In the genomic region with DNA sequence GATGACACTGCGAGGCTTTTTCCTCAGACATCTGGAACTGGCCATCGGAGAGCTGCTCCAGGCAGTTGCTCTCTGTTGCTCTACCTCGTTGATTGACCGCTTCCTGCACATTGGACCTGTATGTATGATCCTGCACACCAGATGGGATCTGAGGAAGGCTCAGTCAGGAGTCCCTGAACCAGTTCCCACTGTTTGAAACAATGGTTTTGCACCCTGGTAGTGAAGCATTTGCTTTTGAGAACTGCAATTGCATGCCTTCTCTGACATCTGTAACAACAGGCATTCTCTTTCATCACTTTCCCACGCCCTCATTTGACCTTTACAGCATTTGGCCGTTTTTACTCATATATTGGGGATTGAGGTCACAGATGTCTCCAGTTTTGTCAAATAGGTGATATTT, we compare ENCODE assay signal across 11 cellular contexts.
DNase-seq lines count a peak whose midpoint lies in the region; ATAC-seq, FAIRE-seq and TF ChIP-seq lines count a peak whose summit lies in the region.
"Had no signal": no experiment of that assay in that cellular context is flagged by ENCODE, and none has a peak within 500 bp of the region (broad histone marks: within the 10 kb centered on the region; RNA-seq: fewer than 3 reads in every experiment).

No MANE protein-coding gene starts in this region.

- H3K4me2 ChIP-seq in HepG2 (ENCODE audit: low read depth, low read length): no peak overlapping the region
- H3K4me2 ChIP-seq: smooth muscle cell had no signal

- H3K9ac ChIP-seq in HepG2 (ENCODE audit: insufficient read depth, low read depth, low read length): no peak overlapping the region

- in situ Hi-C loops in HepG2 (cut with HindIII; ENCODE audit: extremely low pct_ligation_motif_present, low pct_unique_long_range_greater_than_20kb): no loop called here

- FAIRE-seq in HepG2 (lab: Jason Lieb, UNC): peak; percentile 47

- H3K27me3 ChIP-seq in HepG2 (ENCODE audit: control insufficient read depth in 1 of 2, insufficient read depth in 2 of 2, low read length in 2 of 2) (no peaks in the 10 kb centered on the region), right lobe of liver (no peaks in the 10 kb centered on the region), SJSA1 (replicated peaks) (no peaks in the 10 kb centered on the region)

- H3K79me2 ChIP-seq in HepG2 (ENCODE audit: insufficient read depth, low read length): peaks cover 50% of the 10 kb centered on the region

- H3K27ac ChIP-seq in HepG2 (ENCODE audit: extremely low read length, insufficient read depth, low read length) (peak overlapping the region; percentile 56), right lobe of liver (no peak overlapping the region), SJSA1 (peak overlapping the region; percentile 46; the same call in 1 of the 2 replicates), substantia nigra (ENCODE audit: low read depth, low read length, poor library complexity, severe bottlenecking) (peak overlapping the region; percentile 28)

- H4K20me1 ChIP-seq in HepG2 (ENCODE audit: insufficient read depth, low read length): no peaks in the 10 kb centered on the region

- peaks cover 84% of the 10 kb centered on the region for H3K4me1 ChIP-seq in HepG2 (ENCODE audit: insufficient read depth, low read length)
- H3K4me1 ChIP-seq in right lobe of liver: peaks cover 0 to 31% (median 14%) of the 10 kb centered on the region in 4 donors
- H3K4me1 ChIP-seq in SJSA1 (replicated peaks): peaks cover 67% of the 10 kb centered on the region

- TF ChIP-seq POLR2A in HepG2 (IDR thresholded peaks at IDR 0.05; ENCODE audit: insufficient read depth in 1 of 2, low read depth in 2 of 2, low read length in 2 of 2) (no peak), right lobe of liver (IDR thresholded peaks at IDR 0.05) (no peak)

- ATAC-seq in HepG2: no peak
- no peak for ATAC-seq in right lobe of liver
- ATAC-seq in GM21723 (IDR thresholded peaks at IDR 0.05; ENCODE audit: unreplicated experiment): no peak
- ATAC-seq in GM19395 (IDR thresholded peaks at IDR 0.05; ENCODE audit: unreplicated experiment): no peak

- H3K4me3 ChIP-seq in HepG2 (replicated peaks in 1 of 3; ENCODE audit: insufficient read depth in 1 of 3, low read depth in 2 of 3, low read length in 3 of 3): no peak overlapping the region
- no peak overlapping the region for H3K4me3 ChIP-seq in right lobe of liver
- H3K4me3 ChIP-seq in SJSA1: no peak overlapping the region
- H3K4me3 ChIP-seq: smooth muscle cell had no signal

- POLR2A ChIA-PET in HepG2 (lab: Yijun Ruan, JAX): no interaction called here

- no peak for TF ChIP-seq EP300 in HepG2 (IDR thresholded peaks at IDR 0.05; ENCODE audit: low read depth in 2 of 2, low read length in 2 of 2)
- no peak for TF ChIP-seq EP300 in HepG2 (CRISPR knock-in tag; IDR thresholded peaks at IDR 0.05; ENCODE audit: borderline replicate concordance)

- H3K9me3 ChIP-seq in HepG2 (ENCODE audit: low read length) (no peaks in the 10 kb centered on the region), right lobe of liver (no peaks in the 10 kb centered on the region), SJSA1 (replicated peaks) (no peaks in the 10 kb centered on the region)

- CTCF ChIA-PET in HepG2 (lab: Yijun Ruan, JAX; ENCODE audit: low intra/inter-chr PET ratio, low total read pairs): no interaction called here

- peaks cover 0 to 3% of the 10 kb centered on the region in 2 experiments; a peak in 2 of 5 replicates for H3K36me3 ChIP-seq in HepG2 (replicated peaks in 1 of 2; ENCODE audit: control insufficient read depth in 1 of 2, insufficient read depth in 2 of 2, low read length in 2 of 2)
- no peaks in the 10 kb centered on the region for H3K36me3 ChIP-seq in right lobe of liver
- peaks cover 6% of the 10 kb centered on the region; the same call in 1 of the 2 replicates for H3K36me3 ChIP-seq in SJSA1

- DNase-seq in HepG2 (ENCODE audit: low spot score): peak; percentile 44
- no peak for DNase-seq in right lobe of liver
- peak in 1 of 2 experiments; percentile 65 for DNase-seq in SJSA1 (ENCODE audit: low read depth in 1 of 2, low spot score in 2 of 2)
- DNase-seq in fibroblast of peridontal ligament (ENCODE audit: extremely low read depth): peak; percentile 73
- no peak for DNase-seq in substantia nigra (lab: John Stamatoyannopoulos, UW)
- no peak for DNase-seq in SW480 (ENCODE audit: low spot score)
- DNase-seq: COR-L47, NCI-H69 had no signal

- TF ChIP-seq RAD21 in HepG2 (CRISPR knock-in tag; IDR thresholded peaks at IDR 0.05): no peak

- no TSS peak for BruUV-seq in HepG2 (replicated peaks; lab: Mats Ljungman, UMichigan)

- WGBS in HepG2 (ENCODE audit: low lambda C conversion rate): 70% methylated on average over 6 of the region's 6 CpGs
- 58% methylated on average over 6 of the region's 6 CpGs for WGBS in right lobe of liver (ENCODE audit: insufficient coverage, low coverage, low lambda C conversion rate, missing lambda C conversion rate)

- intact Hi-C loops in HepG2 (cut with micrococcal nuclease; ENCODE audit: unreplicated experiment) (no loop called here), right lobe of liver (cut with DNase I) (no loop called here)

- TF ChIP-seq CTCF in HepG2 (CRISPR knock-in tag; IDR thresholded peaks at IDR 0.05): no peak
- no peak for TF ChIP-seq CTCF in right lobe of liver (IDR thresholded peaks at IDR 0.05)

- H2AFZ ChIP-seq in HepG2 (ENCODE audit: low read length): no peak overlapping the region

TF ChIP-seq in HepG2, 621 proteins besides CTCF, POLR2A, EP300 and RAD21 (continues in another document):
- TF ChIP-seq NR2F1 (CRISPR knock-in tag; IDR thresholded peaks at IDR 0.05) (peak in 1 of 2 experiments; percentile 22; a peak in 1 of 4 replicates), IKZF4 (CRISPR knock-in tag; IDR thresholded peaks at IDR 0.05; ENCODE audit: borderline replicate concordance, low read depth, not compliant biosample characterization) (no peak), ZNF670 (CRISPR knock-in tag; IDR thresholded peaks at IDR 0.05; ENCODE audit: borderline replicate concordance) (no peak), NR2F6 (IDR thresholded peaks at IDR 0.05) (peak; percentile 64), NR2F6 (CRISPR knock-in tag; IDR thresholded peaks at IDR 0.05) (peak; percentile 25; the same call in 1 of the 2 replicates), SOX13 (IDR thresholded peaks at IDR 0.05) (no peak), SOX13 (CRISPR knock-in tag; conservative IDR thresholded peaks at IDR 0.05 in 1 of 2, IDR thresholded peaks at IDR 0.05 in 1 of 2) (peak in 1 of 2 experiments; percentile 60; a peak in 2 of 4 replicates), HOXA5 (CRISPR knock-in tag; IDR thresholded peaks at IDR 0.05) (no peak), PAWR (CRISPR knock-in tag; IDR thresholded peaks at IDR 0.05; ENCODE audit: borderline replicate concordance) (no peak), NCOR1 (IDR thresholded peaks at IDR 0.05; ENCODE audit: borderline replicate concordance, low read length) (no peak), ZNF460 (CRISPR knock-in tag; IDR thresholded peaks at IDR 0.05; ENCODE audit: borderline replicate concordance) (no peak), KLF9 (CRISPR knock-in tag; IDR thresholded peaks at IDR 0.05; ENCODE audit: low read depth) (no peak), AGO2 (optimal IDR thresholded peaks at IDR 0.05; ENCODE audit: low read depth, low read length) (no peak), ZKSCAN8 (CRISPR knock-in tag; IDR thresholded peaks at IDR 0.05; ENCODE audit: borderline replicate concordance) (no peak), KMT2B (CRISPR knock-in tag; IDR thresholded peaks at IDR 0.05) (no peak), SOX5 (CRISPR knock-in tag; IDR thresholded peaks at IDR 0.05; ENCODE audit: borderline replicate concordance) (no peak), CEBPG (CRISPR knock-in tag; IDR thresholded peaks at IDR 0.05) (0 out of 2 replicates have a peak, but pooled peaks have one; percentile 14), HDAC2 (CRISPR knock-in tag; IDR thresholded peaks at IDR 0.05) (no peak), MXI1 (IDR thresholded peaks at IDR 0.05; ENCODE audit: borderline replicate concordance, low read depth, low read length) (no peak), RXRB (CRISPR knock-in tag; IDR thresholded peaks at IDR 0.05; ENCODE audit: borderline replicate concordance) (peak; percentile 25; the same call in 1 of the 2 replicates), GFI1 (CRISPR knock-in tag; IDR thresholded peaks at IDR 0.05; ENCODE audit: borderline replicate concordance) (no peak), TP53 (CRISPR knock-in tag; conservative IDR thresholded peaks at IDR 0.05) (no peak), SOX6 (IDR thresholded peaks at IDR 0.05) (no peak), SOX6 (CRISPR knock-in tag; IDR thresholded peaks at IDR 0.05) (peak; percentile 38; the same call in 1 of the 2 replicates), GABPB1 (CRISPR knock-in tag; IDR thresholded peaks at IDR 0.05) (no peak), POLR2G (IDR thresholded peaks at IDR 0.05; ENCODE audit: low read depth, low read length) (no peak)
- TF ChIP-seq, protein P1, sequence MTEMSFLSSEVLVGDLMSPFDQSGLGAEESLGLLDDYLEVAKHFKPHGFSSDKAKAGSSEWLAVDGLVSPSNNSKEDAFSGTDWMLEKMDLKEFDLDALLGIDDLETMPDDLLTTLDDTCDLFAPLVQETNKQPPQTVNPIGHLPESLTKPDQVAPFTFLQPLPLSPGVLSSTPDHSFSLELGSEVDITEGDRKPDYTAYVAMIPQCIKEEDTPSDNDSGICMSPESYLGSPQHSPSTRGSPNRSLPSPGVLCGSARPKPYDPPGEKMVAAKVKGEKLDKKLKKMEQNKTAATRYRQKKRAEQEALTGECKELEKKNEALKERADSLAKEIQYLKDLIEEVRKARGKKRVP (CRISPR knock-in tag; IDR thresholded peaks at IDR 0.05): peak in 1 of 2 experiments; percentile 50; a peak in 1 of 4 replicates
- TF ChIP-seq, protein P2, sequence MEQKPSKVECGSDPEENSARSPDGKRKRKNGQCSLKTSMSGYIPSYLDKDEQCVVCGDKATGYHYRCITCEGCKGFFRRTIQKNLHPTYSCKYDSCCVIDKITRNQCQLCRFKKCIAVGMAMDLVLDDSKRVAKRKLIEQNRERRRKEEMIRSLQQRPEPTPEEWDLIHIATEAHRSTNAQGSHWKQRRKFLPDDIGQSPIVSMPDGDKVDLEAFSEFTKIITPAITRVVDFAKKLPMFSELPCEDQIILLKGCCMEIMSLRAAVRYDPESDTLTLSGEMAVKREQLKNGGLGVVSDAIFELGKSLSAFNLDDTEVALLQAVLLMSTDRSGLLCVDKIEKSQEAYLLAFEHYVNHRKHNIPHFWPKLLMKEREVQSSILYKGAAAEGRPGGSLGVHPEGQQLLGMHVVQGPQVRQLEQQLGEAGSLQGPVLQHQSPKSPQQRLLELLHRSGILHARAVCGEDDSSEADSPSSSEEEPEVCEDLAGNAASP (CRISPR knock-in tag; IDR thresholded peaks at IDR 0.05; ENCODE audit: borderline replicate concordance): peak; percentile 86; the same call in 1 of the 2 replicates

Comparison
In these comparisons a context has a peak if more than half of its experiments do, and no peak if none do; other contexts are left out.
1. DNase-seq: peak in HepG2 (single experiment) and fibroblast of peridontal ligament (single experiment); none in right lobe of liver (0 of 3), substantia nigra (0 of 49) and SW480 (single experiment).
2. H3K27ac ChIP-seq: peak in HepG2 (single experiment), SJSA1 (single experiment) and substantia nigra (single experiment); none in right lobe of liver (0 of 3).